26 cellular contexts compared by ENCODE assay signal in the genomic region with DNA sequence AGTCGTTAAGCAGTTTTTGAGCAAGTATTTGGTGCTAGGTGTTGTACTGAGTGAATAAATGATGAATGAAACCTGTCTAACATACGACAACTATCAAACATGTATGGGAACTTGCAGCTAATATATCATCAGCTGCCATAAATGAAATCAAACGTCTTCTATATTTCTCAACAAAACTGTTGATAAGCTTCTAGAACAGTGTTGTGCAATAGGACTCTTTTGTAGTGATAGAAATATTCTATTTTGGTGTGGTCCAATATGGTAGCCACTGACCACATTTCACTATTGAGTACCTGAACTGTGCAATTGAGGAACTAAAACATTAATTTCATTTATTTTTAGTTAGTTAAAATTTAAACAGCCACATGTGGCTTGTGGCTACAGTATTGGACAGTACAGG.
"Had no signal": no experiment of that assay in that cellular context is flagged by ENCODE, and none has a peak within 500 bp of the region (broad histone marks: within the 10 kb centered on the region; RNA-seq: fewer than 3 reads in every experiment).

No MANE protein-coding gene starts in this region.

- H3K9me3 ChIP-seq: colonic mucosa, MG63 had no signal

- H3K27ac ChIP-seq: breast epithelium, colonic mucosa, KMS-11, VCaP had no signal

- H3K4me2 ChIP-seq: KMS-11 had no signal

- DNase-seq: activated CD4-positive, alpha-beta memory T cell treated with anti-CD3 and anti-CD28 coated beads, Interleukin-2, amount 10 ng/mL, durations not matched to agents 7 days and 5 days; activated CD4-positive, alpha-beta T cell treated with anti-CD3 and anti-CD28 coated beads, Interleukin-2, amount 10 ng/mL, durations not matched to agents 7 days and 5 days; activated CD4-positive, CD25-positive, alpha-beta regulatory T cell; activated gamma-delta T cell; activated naive CD4-positive, alpha-beta T cell treated with anti-CD3 and anti-CD28 coated beads, Interleukin-2, amount 10 ng/mL, durations not matched to agents 7 days and 5 days; activated naive CD8-positive, alpha-beta T cell treated with anti-CD3 and anti-CD28 coated beads for 36 hours; activated T-cell treated with anti-CD3 and anti-CD28 coated beads for 4 hours; activated T-cell treated with anti-CD3 and anti-CD28 coated beads, Interleukin-2, amount 50 U/mL, for 48 hours; anterior cingulate cortex; caudate nucleus; colonic mucosa; MG63; NCI-H1092; NCI-H1417; NCI-H1930; NCI-H2171 treated with DMSO at 0.1 percent for 48 hours; NCI-H226; NCI-H526; NCI-H774; SIG-M5; T-helper 17 cell; T-helper 9 cell had no signal

- ATAC-seq: activated T-helper 17 cell treated with anti-CD3 and anti-CD28 coated beads, Interleukin-2, amount 50 U/mL, for 72 hours; T-helper 17 cell had no signal

- H3K4me3 ChIP-seq: breast epithelium, colonic mucosa, MG63 had no signal

- H3K36me3 ChIP-seq: breast epithelium, colonic mucosa, MG63 had no signal

- H3K27me3 ChIP-seq: breast epithelium, colonic mucosa had no signal

- H3K4me1 ChIP-seq: breast epithelium, colonic mucosa had no signal

- H3K9ac ChIP-seq: KMS-11 had no signal
